In genomic region chr10:17793041-17793440, GRCh38 we compare ENCODE assay signal across 1 cellular context.
A peak's percentile ranks its signal among the peaks of the same experiment; 100 is the strongest.
TF ChIP-seq lines count a peak whose summit lies in the region.

No MANE protein-coding gene starts in this region.

TF ChIP-seq in K562, 482 proteins besides CTCF, POLR2A, EP300 and RAD21 (continued from another document):
- TF ChIP-seq TCF3 (CRISPR knock-in tag; IDR thresholded peaks at IDR 0.05) (peak; percentile 45; the same call in 1 of the 2 replicates), THAP7 (CRISPR knock-in tag; IDR thresholded peaks at IDR 0.05) (no peak), SRSF1 (IDR thresholded peaks at IDR 0.05; ENCODE audit: low read depth, low read length) (no peak), CBFA2T3 (IDR thresholded peaks at IDR 0.05) (0 out of 2 replicates have a peak, but pooled peaks have one; percentile 18), POLR3A (IDR thresholded peaks at IDR 0.05; ENCODE audit: borderline replicate concordance, extremely low read depth, insufficient read depth, insufficient read length) (no peak)
